17 cellular contexts compared by ENCODE assay signal in genomic region chr3:140199008-140199407, GRCh38.
"Had no signal": no experiment of that assay in that cellular context is flagged by ENCODE, and none has a peak within 500 bp of the region (broad histone marks: within the 10 kb centered on the region; RNA-seq: fewer than 3 reads in every experiment).

No MANE protein-coding gene starts in this region.

- H3K27ac ChIP-seq: HL-60, RWPE1 had no signal

- FAIRE-seq: HTR-8/SVneo, RCC 7860 had no signal

- DNase-seq: KBM-7, MV-4-11, NCI-H1048, NCI-H1105, NCI-H1436 treated with DMSO at 0.1 percent for 48 hours, NCI-H187 treated with DMSO at 0.1 percent for 48 hours, NCI-H2029 treated with DMSO at 0.1 percent for 48 hours, NCI-H226, NCI-H510A, SHP77, T-helper 1 cell, T-helper 17 cell had no signal

- ATAC-seq: SK-N-SH treated with all-trans-retinoic acid at 6 μM for 48 hours, T-helper 17 cell had no signal
